In the genomic region with DNA sequence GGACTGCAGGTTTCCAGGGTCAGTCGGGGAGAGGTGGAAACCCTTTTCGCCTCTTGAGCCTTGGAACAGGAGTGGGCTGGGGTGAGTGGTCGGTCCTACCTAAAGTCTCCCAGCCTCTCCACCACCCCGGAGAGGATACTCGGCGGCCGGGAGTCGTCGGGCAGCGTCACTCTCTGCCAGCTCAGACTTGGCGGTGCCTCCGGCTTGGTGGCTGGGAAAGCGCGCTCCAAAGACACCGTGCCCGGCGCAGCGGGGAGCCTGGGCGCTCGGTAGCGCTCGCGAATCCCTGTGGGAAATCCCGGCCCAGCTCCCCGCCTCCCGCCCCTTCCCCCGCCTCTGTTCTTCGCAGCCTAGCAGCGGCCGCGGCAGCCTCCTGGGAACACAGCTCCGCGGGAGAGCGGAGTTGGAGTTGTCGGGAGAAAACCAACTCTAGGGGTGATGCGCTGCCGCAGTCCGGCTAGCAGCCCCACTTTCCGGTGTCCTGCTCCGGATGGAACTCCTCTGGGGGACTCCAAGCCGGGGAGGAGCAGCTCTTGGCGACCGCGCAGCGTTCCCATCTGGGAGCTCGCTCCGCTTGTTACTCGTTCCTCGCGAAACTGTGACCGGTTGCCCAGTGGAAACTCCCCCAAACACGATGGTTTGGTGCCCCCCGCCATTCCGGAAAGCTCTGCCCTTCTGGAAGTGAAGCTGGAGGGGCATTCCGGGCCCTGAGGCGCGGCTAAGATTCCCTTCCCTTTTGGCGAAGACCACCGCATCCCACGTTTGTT, we compare ENCODE assay signal across 8 cellular contexts. TPM values are rescaled to one million over a fixed set of nuclear protein-coding genes. Genes with fewer than 3 reads are reported as not detected.
DNase-seq lines count a peak whose midpoint lies in the region; ATAC-seq lines count a peak whose summit lies in the region.
"Had no signal": no experiment of that assay in that cellular context is flagged by ENCODE, and none has a peak within 500 bp of the region (broad histone marks: within the 10 kb centered on the region; RNA-seq: fewer than 3 reads in every experiment).

No MANE protein-coding gene starts in this region.

- peaks cover 35 to 68% (median 39%) of the 10 kb centered on the region in 3 donors for H3K4me1 ChIP-seq in skeletal muscle tissue (ENCODE audit: control insufficient read depth in 3 of 3, insufficient read depth in 3 of 3, low read length in 3 of 3)

- peak overlapping the region; percentile 77 to 86 (median 81) for H3K9ac ChIP-seq in skeletal muscle tissue (ENCODE audit: low read depth in 1 of 3, low read length in 3 of 3)

- H3K4me3 ChIP-seq in skeletal muscle tissue (ENCODE audit: low read length in 3 of 3), result peak overlapping the region; percentile 78 to 89 (median 86)

- H3K27ac ChIP-seq in skeletal muscle tissue (ENCODE audit: low read depth, low read length), result no peak overlapping the region
- H3K27ac ChIP-seq: neutrophil had no signal

- no peaks in the 10 kb centered on the region for H3K9me3 ChIP-seq in skeletal muscle tissue (ENCODE audit: control insufficient read depth in 3 of 3, low read length in 3 of 3)
- H3K9me3 ChIP-seq: neutrophil had no signal

- H3K36me3 ChIP-seq in skeletal muscle tissue (ENCODE audit: control insufficient read depth in 3 of 3, insufficient read depth in 3 of 3, low read length in 3 of 3), result no peaks in the 10 kb centered on the region
- H3K36me3 ChIP-seq: neutrophil had no signal

- intact Hi-C loops in left ventricle myocardium superior (cut with micrococcal nuclease), result no loop called here

- peak; percentile 2 for ATAC-seq in GM21619 (IDR thresholded peaks at IDR 0.05; ENCODE audit: unreplicated experiment)
- peak; percentile 6 for ATAC-seq in left ventricle myocardium superior
- ATAC-seq in GM18520 (IDR thresholded peaks at IDR 0.05; ENCODE audit: unreplicated experiment), result no peak

- H3K27me3 ChIP-seq in skeletal muscle tissue (ENCODE audit: control insufficient read depth in 3 of 3, insufficient read depth in 3 of 3, low read length in 3 of 3), result peaks cover 0 to 12% (median 7%) of the 10 kb centered on the region in 3 donors

- DNase-seq in NCI-H774 (lab: John Stamatoyannopoulos, UW), result peak; percentile 53
- DNase-seq in left ventricle myocardium superior, result peak; percentile 35
- no peak for DNase-seq in cortex of kidney (lab: John Stamatoyannopoulos, UW)
- no peak for DNase-seq in foreskin melanocyte

RNA-seq across cellular contexts. Expression of a gene that starts 1.4 kb away (rescaled TPM):
- 1.8 TPM for total RNA-seq in left ventricle myocardium superior
- total RNA-seq in skeletal muscle tissue, result 5.7 TPM

Comparison
In these comparisons a context has a peak if more than half of its experiments do, and no peak if none do; other contexts are left out.
1. DNase-seq: peak in NCI-H774 (single experiment) and left ventricle myocardium superior (single experiment); none in cortex of kidney (single experiment) and foreskin melanocyte (single experiment).